In genomic region chr14:104678901-104679705, GRCh38 we compare ENCODE assay signal across 1 cellular context.
TF ChIP-seq lines count a peak whose summit lies in the region.

No MANE protein-coding gene starts in this region.

TF ChIP-seq in A549, 52 proteins besides CTCF, POLR2A, EP300 and RAD21 (continued from another document):
- TF ChIP-seq HES2 (IDR thresholded peaks at IDR 0.05) (no peak), ZFP36 (IDR thresholded peaks at IDR 0.05; ENCODE audit: borderline replicate concordance, partially characterized antibody) (no peak), NR3C1 (IDR thresholded peaks at IDR 0.05) (no peak), GATA3 (IDR thresholded peaks at IDR 0.05; ENCODE audit: borderline replicate concordance) (no peak)
